ENCODE assay signal across 1 cellular context in genomic region chr1:43073490-43074230, GRCh38.
TF ChIP-seq lines count a peak whose summit lies in the region.

No MANE protein-coding gene starts in this region.

TF ChIP-seq in GM23338, 12 proteins besides CTCF, POLR2A, EP300 and RAD21 (continued from another document):
- TF ChIP-seq STAT1 (IDR thresholded peaks at IDR 0.05; ENCODE audit: unreplicated experiment) (no peak), EZH2phosphoT487 (IDR thresholded peaks at IDR 0.05; ENCODE audit: unreplicated experiment) (no peak), ZNF331 (CRISPR knock-in tag; IDR thresholded peaks at IDR 0.05; ENCODE audit: low read depth) (no peak)
